Comparison of ENCODE assay signal across 8 cellular contexts in the genomic region with DNA sequence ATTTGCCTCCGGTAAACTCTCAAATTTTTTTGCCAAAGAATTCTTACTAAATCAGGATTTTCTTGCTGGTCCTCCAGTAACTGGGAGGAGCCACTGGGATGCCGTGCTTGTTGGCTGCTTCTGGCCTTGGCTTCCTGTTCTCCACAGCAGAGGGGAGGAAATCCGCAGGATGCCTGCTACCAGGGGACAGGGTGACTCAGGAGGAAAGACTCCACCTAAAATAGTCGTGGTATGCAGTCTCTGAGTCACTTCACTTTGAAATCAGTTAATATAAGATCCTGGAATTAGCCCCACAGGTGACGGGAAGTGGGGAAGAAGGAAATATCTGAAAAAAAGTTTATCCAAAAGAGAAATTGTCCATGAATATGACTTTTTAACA. TPM values are rescaled to one million over a fixed set of nuclear protein-coding genes. Genes with fewer than 3 reads are reported as not detected.
A peak's percentile ranks its signal among the peaks of the same experiment; 100 is the strongest.
DNase-seq lines count a peak whose midpoint lies in the region; ATAC-seq and TF ChIP-seq lines count a peak whose summit lies in the region.

No MANE protein-coding gene starts in this region.

- no peaks in the 10 kb centered on the region for H3K79me2 ChIP-seq in PC-3 (ENCODE audit: low read length)

- no peaks in the 10 kb centered on the region for H3K4me1 Mint-ChIP-seq in nephron

- peak; percentile 85 for DNase-seq in GM04504 (ENCODE audit: low read depth)
- peak; percentile 99 for DNase-seq in PC-3
- DNase-seq in NK-92 treated with Interleukin-12 subunit alpha and Interleukin-12 subunit beta, amount 100 ng/mL, for 24 hours (lab: John Stamatoyannopoulos, UW) = no peak
- DNase-seq in NCI-H82 treated with DMSO at 0.1 percent for 48 hours (lab: John Stamatoyannopoulos, UW; ENCODE audit: unreplicated experiment) = no peak
- no peak for DNase-seq in germinal center (ENCODE audit: low spot score)

- no peaks in the 10 kb centered on the region for H3K36me3 Mint-ChIP-seq in nephron (ENCODE audit: low read depth)

- H3K4me1 ChIP-seq in PC-3 (ENCODE audit: insufficient read depth, low read length) = peaks cover 50% of the 10 kb centered on the region

- no peak for TF ChIP-seq CTCF in PC-3 (conservative IDR thresholded peaks at IDR 0.05; ENCODE audit: low read depth, low read length)
- TF ChIP-seq CTCF in nephron (IDR thresholded peaks at IDR 0.05; ENCODE audit: unreplicated experiment in 3 of 3) = no peak

- H3K27ac Mint-ChIP-seq in nephron = peak overlapping the region in 2 of 3 experiments; percentile 19 to 82

- no TSS peak for BruUV-seq in PC-3 (replicated peaks; lab: Mats Ljungman, UMichigan)

- H4K20me1 ChIP-seq in PC-3 (ENCODE audit: low read length) = no peaks in the 10 kb centered on the region

- POLR2A ChIA-PET in PC-3 (lab: Charles Lee; ENCODE audit: unreplicated experiment) = interaction anchor here (0.5 to 1.2 kb wide), 5 partner anchors 27 to 59 kb away, joined by 3 to 5 read pairs (median 4); a partner anchor contains a TSS

- H3K9me2 ChIP-seq in PC-3 (replicated peaks; ENCODE audit: low read length) = no peaks in the 10 kb centered on the region

- no peak overlapping the region for H2AFZ ChIP-seq in PC-3 (ENCODE audit: low read length)

- H3K4me2 ChIP-seq in PC-3 (ENCODE audit: low read length) = peak overlapping the region; percentile 85

- peak overlapping the region; percentile 55 for H3K4me3 ChIP-seq in PC-3 (ENCODE audit: low read length)

- peak; percentile 90 for ATAC-seq in PC-3
- ATAC-seq in esophagus mucosa = peak; percentile 96
- ATAC-seq in HG02798 (IDR thresholded peaks at IDR 0.05; ENCODE audit: poor library complexity, unreplicated experiment) = no peak

- H3K9me3 Mint-ChIP-seq in nephron = no peaks in the 10 kb centered on the region

- intact Hi-C loops in PC-3 (cut with micrococcal nuclease) = loop anchor here (1.0 to 2.0 kb wide), 3 partner anchors 27 to 47 kb away; no protein-coding TSS in a partner anchor

- H3K27ac ChIP-seq in PC-3 (ENCODE audit: low read length) = peak overlapping the region; percentile 96

- no peaks in the 10 kb centered on the region for H3K27me3 Mint-ChIP-seq in nephron (ENCODE audit: low read depth)

- H3K4me3 Mint-ChIP-seq in nephron = no peak overlapping the region

- no peaks in the 10 kb centered on the region for H3K9me3 ChIP-seq in PC-3 (ENCODE audit: low read length)

- peaks cover 10% of the 10 kb centered on the region for H3F3A ChIP-seq in PC-3 (ENCODE audit: low read length, unreplicated experiment)

- H3K9ac ChIP-seq in PC-3 (ENCODE audit: low read length) = peak overlapping the region; percentile 83

- no peaks in the 10 kb centered on the region for H3K27me3 ChIP-seq in PC-3 (ENCODE audit: low read length)

- no peaks in the 10 kb centered on the region for H3K36me3 ChIP-seq in PC-3 (ENCODE audit: low read depth, low read length)

- CTCF ChIA-PET in PC-3 (lab: Charles Lee) = interaction anchor here (0.7 kb wide), 2 partner anchors 39 to 63 kb away, joined by 3 read pairs; no protein-coding TSS in a partner anchor

RNA-seq across cellular contexts. Expression of a gene that starts 6.5 kb away (rescaled TPM):
- 0.06 and 0.40 TPM in 2 replicates for total RNA-seq in PC-3 (2014; rRNA removed)
- total RNA-seq in esophagus mucosa = 0.76 TPM

RNA-seq across cellular contexts. Expression of a gene that starts 37.5 kb away (rescaled TPM):
- 408 and 535 TPM in 2 replicates for total RNA-seq in PC-3 (2014; rRNA removed)
- total RNA-seq in esophagus mucosa = 125 TPM

Comparison
In these comparisons a context has a peak if more than half of its experiments do, and no peak if none do; other contexts are left out.
1. DNase-seq: peak in GM04504 (single experiment) and PC-3 (single experiment); none in NK-92 treated with Interleukin-12 subunit alpha and Interleukin-12 subunit beta, amount 100 ng/mL, for 24 hours (single experiment), NCI-H82 treated with DMSO at 0.1 percent for 48 hours (single experiment) and germinal center (single experiment).